Comparison of ENCODE assay signal across 8 cellular contexts in the genomic region with DNA sequence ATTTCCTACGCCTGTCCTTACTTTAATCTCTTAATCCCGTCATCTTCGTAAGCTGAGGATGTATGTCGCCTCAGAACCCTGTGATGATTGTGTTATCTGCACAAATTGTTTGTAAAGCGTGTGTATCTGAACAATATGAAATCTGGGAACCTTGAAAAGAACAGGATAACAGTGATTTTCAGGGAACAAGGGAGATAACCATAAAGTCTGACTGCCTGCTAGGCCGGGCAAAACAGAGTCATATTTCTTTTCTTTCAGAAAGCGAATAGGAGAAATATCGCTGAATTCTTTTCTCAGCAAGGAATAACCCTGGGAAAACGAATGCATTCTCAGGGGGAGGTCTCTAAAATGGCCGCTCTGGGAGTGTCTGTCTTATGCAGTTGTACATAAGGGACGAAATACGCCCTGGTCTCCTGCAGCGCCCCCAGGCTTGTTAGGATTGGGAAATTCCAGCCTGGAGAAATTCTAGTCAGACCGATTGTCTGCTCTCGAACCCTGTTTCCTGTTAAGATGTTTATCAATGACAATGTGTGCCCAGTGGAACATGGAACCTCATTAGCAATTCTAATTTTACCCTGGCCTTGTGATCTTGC. TPM values are rescaled to one million over a fixed set of nuclear protein-coding genes. Genes with fewer than 3 reads are reported as not detected.
"Had no signal": no experiment of that assay in that cellular context is flagged by ENCODE, and none has a peak within 500 bp of the region (broad histone marks: within the 10 kb centered on the region; RNA-seq: fewer than 3 reads in every experiment).

No MANE protein-coding gene starts in this region.

RNA-seq across cellular contexts. Expression of a gene that starts 8.5 kb away (rescaled TPM):
- total RNA-seq: LHCN-M2, MCF 10A, NCI-H460, PC-3, Peyer's patch, Right ventricle myocardium superior, SJSA1 had no signal
- polyA plus RNA-seq: SK-N-SH had no signal

RNA-seq across cellular contexts. Expression of a gene that starts 13.8 kb away (rescaled TPM):
- total RNA-seq: LHCN-M2, MCF 10A, NCI-H460, PC-3, Peyer's patch, Right ventricle myocardium superior, SJSA1 had no signal
- polyA plus RNA-seq: SK-N-SH had no signal

RNA-seq across cellular contexts. Expression of a gene that starts 34.2 kb away (rescaled TPM):
- total RNA-seq: LHCN-M2, MCF 10A, NCI-H460, PC-3, Peyer's patch, Right ventricle myocardium superior, SJSA1 had no signal
- polyA plus RNA-seq: SK-N-SH had no signal

RNA-seq across cellular contexts. Expression of a gene that starts 37.7 kb away (rescaled TPM):
- total RNA-seq: LHCN-M2, MCF 10A, NCI-H460, PC-3, Peyer's patch, Right ventricle myocardium superior, SJSA1 had no signal
- polyA plus RNA-seq: SK-N-SH had no signal

RNA-seq across cellular contexts. Expression of a gene that starts 41.0 kb away (rescaled TPM):
- total RNA-seq: LHCN-M2, MCF 10A, NCI-H460, PC-3, Peyer's patch, Right ventricle myocardium superior, SJSA1 had no signal
- polyA plus RNA-seq: SK-N-SH had no signal
